ENCODE assay signal across 20 cellular contexts in genomic region chr2:24453379-24454073, GRCh38. TPM values are rescaled to one million over a fixed set of nuclear protein-coding genes. Genes with fewer than 3 reads are reported as not detected.
DNase-seq lines count a peak whose midpoint lies in the region; ATAC-seq and TF ChIP-seq lines count a peak whose summit lies in the region.
"Had no signal": no experiment of that assay in that cellular context is flagged by ENCODE, and none has a peak within 500 bp of the region (broad histone marks: within the 10 kb centered on the region; RNA-seq: fewer than 3 reads in every experiment).

No MANE protein-coding gene starts in this region.

- peaks cover 0 to under 1% of the 10 kb centered on the region in 2 donors for H3K9me3 Mint-ChIP-seq in effector memory CD8-positive, alpha-beta T cell

- TF ChIP-seq CTCF in A673 (conservative IDR thresholded peaks at IDR 0.05; ENCODE audit: low read depth, low read length) (no peak), HFF-Myc (IDR thresholded peaks at IDR 0.05; ENCODE audit: low read depth, low read length, missing control alignments) (no peak), esophagus muscularis mucosa (IDR thresholded peaks at IDR 0.05) (no peak), retinal pigment epithelial cell (conservative IDR thresholded peaks at IDR 0.05; ENCODE audit: low read depth, low read length) (no peak)

- ATAC-seq in GM19023 (IDR thresholded peaks at IDR 0.05; ENCODE audit: unreplicated experiment), result no peak
- no peak for ATAC-seq in effector memory CD8-positive, alpha-beta T cell (replicated peaks)
- no peak for ATAC-seq in GM19324 (IDR thresholded peaks at IDR 0.05; ENCODE audit: low FRiP score, unreplicated experiment)
- no peak for ATAC-seq in GM18520 (IDR thresholded peaks at IDR 0.05; ENCODE audit: unreplicated experiment)
- ATAC-seq: left lung had no signal

- H3K4me1 ChIP-seq in A673 (ENCODE audit: insufficient read depth, low read length, poor library complexity, severe bottlenecking) (peaks cover 22% of the 10 kb centered on the region), esophagus muscularis mucosa (peaks cover 0 to 33% (median 24%) of the 10 kb centered on the region in 4 donors)

- no peak overlapping the region for H3K4me3 Mint-ChIP-seq in effector memory CD8-positive, alpha-beta T cell
- H3K4me3 Mint-ChIP-seq: activated CD4-positive, alpha-beta T cell treated with anti-CD3 and anti-CD28 coated beads, Interleukin-2, amount 10 ng/mL, durations not matched to agents 24 days and 14 days; B cell; naive B cell had no signal

- peaks cover 6 to 7% of the 10 kb centered on the region in 2 donors for H3K4me1 Mint-ChIP-seq in effector memory CD8-positive, alpha-beta T cell (ENCODE audit: low read depth in 2 of 2)
- H3K4me1 Mint-ChIP-seq: naive B cell had no signal

- H3K27me3 Mint-ChIP-seq in effector memory CD8-positive, alpha-beta T cell, result peaks cover 3 to 9% of the 10 kb centered on the region in 2 donors

- H3K36me3 Mint-ChIP-seq in effector memory CD8-positive, alpha-beta T cell (ENCODE audit: insufficient read depth), result no peaks in the 10 kb centered on the region

- POLR2A ChIA-PET in A673 (lab: Charles Lee; ENCODE audit: low non-redundant PET), result no interaction called here

- no TSS peak for BruUV-seq in A673 (replicated peaks; lab: Mats Ljungman, UMichigan)

- H3K27me3 ChIP-seq in A673 (replicated peaks; ENCODE audit: insufficient read depth, low read depth, low read length, poor library complexity) (no peaks in the 10 kb centered on the region), esophagus muscularis mucosa (no peaks in the 10 kb centered on the region)
- H3K27me3 ChIP-seq: left lung had no signal

- H3K4me3 ChIP-seq in A673 (ENCODE audit: low read depth, low read length, poor library complexity, severe bottlenecking) (peak overlapping the region; percentile 33), HFF-Myc (replicated peaks; ENCODE audit: low read depth, low read length) (peak overlapping the region; percentile 27), esophagus muscularis mucosa (peak overlapping the region; percentile 28 to 44 (median 40)), retinal pigment epithelial cell (ENCODE audit: low read length) (peak overlapping the region; percentile 43)
- H3K4me3 ChIP-seq: left lung had no signal

- H3K9me3 ChIP-seq in A673 (ENCODE audit: low read depth, low read length, poor library complexity, severe bottlenecking), result peaks cover 9% of the 10 kb centered on the region
- H3K9me3 ChIP-seq in esophagus muscularis mucosa, result peaks cover 0 to 9% (median 2%) of the 10 kb centered on the region in 4 donors

- CTCF ChIA-PET in A673 (lab: Charles Lee), result interaction anchor here (0.6 kb wide), 1 partner anchor 35 kb away, joined by 6 read pairs; no protein-coding TSS in a partner anchor

- DNase-seq in A673 (ENCODE audit: low spot score), result no peak
- DNase-seq in HFF-Myc (ENCODE audit: extremely low read depth, low read depth), result no peak
- DNase-seq in esophagus muscularis mucosa (ENCODE audit: extremely low spot score), result no peak
- no peak for DNase-seq in retinal pigment epithelial cell (ENCODE audit: low read depth)
- DNase-seq in effector memory CD8-positive, alpha-beta T cell, result no peak
- DNase-seq: activated CD4-positive, alpha-beta T cell treated with anti-CD3 and anti-CD28 coated beads, Interleukin-2, amount 10 ng/mL, durations not matched to agents 24 days and 14 days; aorta; DMS153; H7; hippocampal formation; left lung; naive B cell; NCI-H2107; RPMI8226; stimulated activated naive CD4-positive, alpha-beta T cell had no signal

- TF ChIP-seq EP300 in esophagus muscularis mucosa (IDR thresholded peaks at IDR 0.05), result no peak

- no peak overlapping the region for H3K27ac ChIP-seq in A673 (ENCODE audit: low read depth, low read length, poor library complexity, severe bottlenecking)
- H3K27ac ChIP-seq in esophagus muscularis mucosa (replicated peaks in 1 of 4), result peak overlapping the region in 3 of 4 donors; percentile 32 to 72 (median 53)

- TF ChIP-seq POLR2A in esophagus muscularis mucosa (IDR thresholded peaks at IDR 0.05; ENCODE audit: low read depth), result no peak

- 68% methylated on average over 2 of the region's 2 CpGs for WGBS in esophagus muscularis mucosa

- peak overlapping the region in 1 of 2 donors; percentile 26 for H3K27ac Mint-ChIP-seq in effector memory CD8-positive, alpha-beta T cell
- H3K27ac Mint-ChIP-seq: activated CD4-positive, alpha-beta T cell treated with anti-CD3 and anti-CD28 coated beads, Interleukin-2, amount 10 ng/mL, durations not matched to agents 24 days and 14 days; activated T-helper 2 cell treated with anti-CD3 and anti-CD28 coated beads, Interferon-gamma antibody, Interleukin-2, Interleukin-4, amounts not matched to agents 10 μg/mL and 5 μg/mL and 100 μg/mL, durations not matched to agents 14 hours and 24 hours and 36 hours; B cell had no signal

- no peaks in the 10 kb centered on the region for H3K36me3 ChIP-seq in A673 (ENCODE audit: insufficient read depth, low read length, poor library complexity, severe bottlenecking)
- H3K36me3 ChIP-seq in esophagus muscularis mucosa, result no peaks in the 10 kb centered on the region
- H3K36me3 ChIP-seq: left lung had no signal

- intact Hi-C loops in A673 (cut with micrococcal nuclease; ENCODE audit: unreplicated experiment) (no loop called here), esophagus muscularis mucosa (cut with DNase I) (no loop called here)

RNA-seq across cellular contexts. Expression of gene NCOA1, which starts 37.5 kb away (rescaled TPM):
- total RNA-seq in A673 (2021), result 27.5 TPM in 2 replicates
- total RNA-seq in esophagus muscularis mucosa, result 10 to 100 TPM; 43.9 to 49.4 (median 47.3) TPM
